Comparison of ENCODE assay signal across 15 cellular contexts in genomic region chr2:41922177-41922576, GRCh38.
A peak's percentile ranks its signal among the peaks of the same experiment; 100 is the strongest.
DNase-seq lines count a peak whose midpoint lies in the region; ATAC-seq and TF ChIP-seq lines count a peak whose summit lies in the region.
"Had no signal": no experiment of that assay in that cellular context is flagged by ENCODE, and none has a peak within 500 bp of the region (broad histone marks: within the 10 kb centered on the region; RNA-seq: fewer than 3 reads in every experiment).

No MANE protein-coding gene starts in this region.

- ATAC-seq in GM18868 (IDR thresholded peaks at IDR 0.05; ENCODE audit: unreplicated experiment) (peak; percentile 59), GM21360 (IDR thresholded peaks at IDR 0.05; ENCODE audit: unreplicated experiment) (no peak), HG03159 (IDR thresholded peaks at IDR 0.05; ENCODE audit: unreplicated experiment) (no peak)
- no peak for ATAC-seq in activated naive CD4-positive, alpha-beta T cell treated with anti-CD3 and anti-CD28 coated beads, Interleukin-2, amount 50 U/mL, for 72 hours
- ATAC-seq: HepG2, T-helper 17 cell had no signal

- TF ChIP-seq CTCF in PC-9 (conservative IDR thresholded peaks at IDR 0.05) = no peak
- no peak for TF ChIP-seq CTCF in fibroblast of villous mesenchyme (IDR thresholded peaks at IDR 0.05; ENCODE audit: insufficient read depth, low read depth, low read length)

- H3K4me3 ChIP-seq in PC-9 (no peak overlapping the region), fibroblast of villous mesenchyme (ENCODE audit: low read depth, low read length) (no peak overlapping the region)

- peaks cover 0 to 10% of the 10 kb centered on the region in 2 donors for H3K36me3 Mint-ChIP-seq in activated naive CD4-positive, alpha-beta T cell treated with anti-CD3 and anti-CD28 coated beads, Interleukin-2, amount 50 U/mL, for 72 hours
- H3K36me3 Mint-ChIP-seq: activated naive CD4-positive, alpha-beta T cell treated with anti-CD3 and anti-CD28 coated beads, Interleukin-2, amount 10 ng/mL, durations not matched to agents 7 days and 5 days had no signal

- DNase-seq in PC-9 = peak; percentile 85 to 97
- peak; percentile 74 for DNase-seq in fibroblast of villous mesenchyme (ENCODE audit: low read depth)
- DNase-seq in pons (ENCODE audit: low spot score) = peak; percentile 65
- DNase-seq in activated T-cell treated with anti-CD3 and anti-CD28 coated beads, Interleukin-2, amount 50 U/mL, for 48 hours = no peak
- no peak for DNase-seq in activated naive CD4-positive, alpha-beta T cell treated with anti-CD3 and anti-CD28 coated beads, Interleukin-2, amount 50 U/mL, for 72 hours (ENCODE audit: low spot score in 2 of 2)
- DNase-seq: activated CD4-positive, alpha-beta memory T cell treated with anti-CD3 and anti-CD28 coated beads, Interleukin-2, amount 10 ng/mL, durations not matched to agents 7 days and 5 days; activated naive CD4-positive, alpha-beta T cell treated with anti-CD3 and anti-CD28 coated beads, Interleukin-2, amount 10 ng/mL, durations not matched to agents 7 days and 5 days; cerebellar nuclear complex; NCI-H2029; posterior cingulate gyrus; T-helper 17 cell had no signal

- no peaks in the 10 kb centered on the region for H3K79me2 ChIP-seq in PC-9 (ENCODE audit: low read depth)

- H3K4me1 ChIP-seq in PC-9 (replicated peaks; ENCODE audit: insufficient read depth) = peaks cover 43% of the 10 kb centered on the region

- H3K27ac ChIP-seq in PC-9 = peak overlapping the region; percentile 76

- H3K9me3 ChIP-seq in PC-9 (ENCODE audit: insufficient read depth, low read depth) = peaks cover 8% of the 10 kb centered on the region; the same call in 1 of the 2 replicates

- H3K27ac Mint-ChIP-seq in activated naive CD4-positive, alpha-beta T cell treated with anti-CD3 and anti-CD28 coated beads, Interleukin-2, amount 50 U/mL, for 72 hours = no peak overlapping the region
- H3K27ac Mint-ChIP-seq: activated CD4-positive, alpha-beta memory T cell treated with anti-CD3 and anti-CD28 coated beads, Interleukin-2, amount 10 ng/mL, durations not matched to agents 7 days and 5 days; activated naive CD4-positive, alpha-beta T cell treated with anti-CD3 and anti-CD28 coated beads, Interleukin-2, amount 10 ng/mL, durations not matched to agents 7 days and 5 days; T-helper 17 cell had no signal

- no TSS peak for BruUV-seq in PC-9 (replicated peaks; lab: Mats Ljungman, UMichigan)

- H3K9me2 ChIP-seq in PC-9 (ENCODE audit: insufficient read depth) = no peaks in the 10 kb centered on the region

- no peak overlapping the region; the same call in 1 of the 2 replicates for H2AFZ ChIP-seq in PC-9

- intact Hi-C loops in PC-9 (cut with micrococcal nuclease; ENCODE audit: unreplicated experiment) = loop anchor here (1.0 to 5.0 kb wide), 4 partner anchors 8 to 125 kb away; partner anchors contain the start of gene PKDCC

- H3K36me3 ChIP-seq in PC-9 (ENCODE audit: low read depth) = no peaks in the 10 kb centered on the region

- no peaks in the 10 kb centered on the region for H3K27me3 ChIP-seq in PC-9 (ENCODE audit: insufficient read depth, low read depth)

- H3K4me2 ChIP-seq in PC-9 = peak overlapping the region; percentile 46

- peaks cover 0 to 3% of the 10 kb centered on the region in 2 donors for H3K9me3 Mint-ChIP-seq in activated naive CD4-positive, alpha-beta T cell treated with anti-CD3 and anti-CD28 coated beads, Interleukin-2, amount 50 U/mL, for 72 hours

- CTCF ChIA-PET in PC-9 (lab: Charles Lee) = no interaction called here

- POLR2A ChIA-PET in PC-9 (lab: Charles Lee; ENCODE audit: unreplicated experiment) = no interaction called here

- H4K20me1 ChIP-seq in PC-9 (ENCODE audit: insufficient read depth) = no peaks in the 10 kb centered on the region

- peaks cover 26% of the 10 kb centered on the region for H3F3A ChIP-seq in PC-9 (ENCODE audit: insufficient read depth, low read depth)

Comparison
In these comparisons a context has a peak if more than half of its experiments do, and no peak if none do; other contexts are left out.
1. DNase-seq: peak in PC-9 (2 of 2), fibroblast of villous mesenchyme (single experiment) and pons (single experiment); none in activated T-cell treated with anti-CD3 and anti-CD28 coated beads, Interleukin-2, amount 50 U/mL, for 48 hours (0 of 2) and activated naive CD4-positive, alpha-beta T cell treated with anti-CD3 and anti-CD28 coated beads, Interleukin-2, amount 50 U/mL, for 72 hours (0 of 2).